8 cellular contexts compared by ENCODE assay signal in genomic region chr15:92819312-92820232, GRCh38.
DNase-seq lines count a peak whose midpoint lies in the region; ATAC-seq and TF ChIP-seq lines count a peak whose summit lies in the region.

No MANE protein-coding gene starts in this region.

- H3K9ac ChIP-seq in mesendoderm (ENCODE audit: low read length): peak overlapping the region; percentile 67

- no peak for TF ChIP-seq EP300 in upper lobe of left lung (IDR thresholded peaks at IDR 0.05)

- H3K4me2 ChIP-seq in mesendoderm (ENCODE audit: low read length): no peak overlapping the region

- H3K4me1 ChIP-seq in mesendoderm (ENCODE audit: control insufficient read depth, low read depth, low read length) (peaks cover 21% of the 10 kb centered on the region), upper lobe of left lung (peaks cover 16 to 35% (median 27%) of the 10 kb centered on the region in 4 donors)

- peak; percentile 73 for DNase-seq in activated CD4-positive, alpha-beta T cell treated with anti-CD3 and anti-CD28 coated beads, Interleukin-2, amount 10 ng/mL, durations not matched to agents 24 days and 14 days
- no peak for DNase-seq in activated CD4-positive, alpha-beta T cell treated with anti-CD3 and anti-CD28 coated beads, Interleukin-2, amount 50 U/mL, for 48 hours
- DNase-seq in NCI-H82 (lab: John Stamatoyannopoulos, UW) (peak; percentile 57), cerebellum (ENCODE audit: low spot score) (peak; percentile 45), mesendoderm (peak; percentile 25), upper lobe of left lung (no peak), amniotic stem cell (lab: John Stamatoyannopoulos, UW) (no peak)
- no peak for DNase-seq in stimulated activated naive CD4-positive, alpha-beta T cell (lab: John Stamatoyannopoulos, UW)

- no peaks in the 10 kb centered on the region for H3K9me3 Mint-ChIP-seq in activated CD4-positive, alpha-beta T cell treated with anti-CD3 and anti-CD28 coated beads, Interleukin-2, amount 10 ng/mL, durations not matched to agents 24 days and 14 days

- intact Hi-C loops in activated CD4-positive, alpha-beta T cell treated with anti-CD3 and anti-CD28 coated beads, Interleukin-2, amount 10 ng/mL, durations not matched to agents 24 days and 14 days (cut with micrococcal nuclease): loop anchor here (1.0 kb wide), 3 partner anchors 10 to 63 kb away; no protein-coding TSS in a partner anchor

- no peaks in the 10 kb centered on the region for H3K79me1 ChIP-seq in mesendoderm (ENCODE audit: low read length)

- peak overlapping the region; percentile 73 for H2BK5ac ChIP-seq in mesendoderm (ENCODE audit: low read length)

- H2BK120ac ChIP-seq in mesendoderm (ENCODE audit: low read depth, low read length): peak overlapping the region; percentile 89

- H3K4me3 ChIP-seq in mesendoderm (ENCODE audit: low read length) (no peak overlapping the region), upper lobe of left lung (peak overlapping the region in 3 of 4 donors; percentile 26 to 49 (median 46))

- H4K5ac ChIP-seq in mesendoderm (ENCODE audit: low read length): peak overlapping the region; percentile 54

- peak overlapping the region; percentile 96 for H3K27ac Mint-ChIP-seq in activated CD4-positive, alpha-beta T cell treated with anti-CD3 and anti-CD28 coated beads, Interleukin-2, amount 10 ng/mL, durations not matched to agents 24 days and 14 days

- no peak for TF ChIP-seq CTCF in upper lobe of left lung (IDR thresholded peaks at IDR 0.05)

- ATAC-seq in upper lobe of left lung (ENCODE audit: low FRiP score in 2 of 2): no peak

- no peak overlapping the region for H3K4ac ChIP-seq in mesendoderm (ENCODE audit: low read depth, low read length)

- H3K27me3 Mint-ChIP-seq in activated CD4-positive, alpha-beta T cell treated with anti-CD3 and anti-CD28 coated beads, Interleukin-2, amount 10 ng/mL, durations not matched to agents 24 days and 14 days: no peaks in the 10 kb centered on the region

- H4K8ac ChIP-seq in mesendoderm (ENCODE audit: low read depth, low read length): peak overlapping the region; percentile 43

- peaks cover 49% of the 10 kb centered on the region for H3K4me1 Mint-ChIP-seq in activated CD4-positive, alpha-beta T cell treated with anti-CD3 and anti-CD28 coated beads, Interleukin-2, amount 10 ng/mL, durations not matched to agents 24 days and 14 days

- H3K27me3 ChIP-seq in mesendoderm (ENCODE audit: insufficient read depth, low read length, poor library complexity) (no peaks in the 10 kb centered on the region), upper lobe of left lung (no peaks in the 10 kb centered on the region)

- H3K18ac ChIP-seq in mesendoderm (ENCODE audit: low read length): peak overlapping the region; percentile 80

- no peak for TF ChIP-seq POLR2A in upper lobe of left lung (IDR thresholded peaks at IDR 0.05)

- H3K9me3 ChIP-seq in upper lobe of left lung: no peaks in the 10 kb centered on the region

- no peaks in the 10 kb centered on the region for H3K36me3 Mint-ChIP-seq in activated CD4-positive, alpha-beta T cell treated with anti-CD3 and anti-CD28 coated beads, Interleukin-2, amount 10 ng/mL, durations not matched to agents 24 days and 14 days (ENCODE audit: low read depth)

- H3K27ac ChIP-seq in mesendoderm (ENCODE audit: low read depth, low read length) (peak overlapping the region; percentile 84), upper lobe of left lung (peak overlapping the region; percentile 83 to 87 (median 85))

- peak overlapping the region; percentile 82 for H3K56ac ChIP-seq in mesendoderm (ENCODE audit: low read length)

- H3K36me3 ChIP-seq in mesendoderm (ENCODE audit: control insufficient read depth, insufficient read depth, low read length): no peaks in the 10 kb centered on the region
- no peaks in the 10 kb centered on the region for H3K36me3 ChIP-seq in upper lobe of left lung

- H3K23ac ChIP-seq in mesendoderm (ENCODE audit: low read length): no peak overlapping the region

- no CpG with 5 or more reads among the region's 16 CpGs for WGBS in mesendoderm (ENCODE audit: extremely low coverage, insufficient coverage, low lambda C conversion rate)
- WGBS in upper lobe of left lung, 2 donors: 31 to 37% methylated on average over 15 to 16 of the region's 16 CpGs

- peak overlapping the region; percentile 87 for H2BK15ac ChIP-seq in mesendoderm (replicated peaks; ENCODE audit: low read depth)

- no peak overlapping the region for H2AK5ac ChIP-seq in mesendoderm (ENCODE audit: low read length)

- no peaks in the 10 kb centered on the region for H3K79me2 ChIP-seq in mesendoderm (ENCODE audit: control insufficient read depth, insufficient read depth, low read length)

- H3K4me3 Mint-ChIP-seq in activated CD4-positive, alpha-beta T cell treated with anti-CD3 and anti-CD28 coated beads, Interleukin-2, amount 10 ng/mL, durations not matched to agents 24 days and 14 days: peak overlapping the region; percentile 90

Comparison
In these comparisons a context has a peak if more than half of its experiments do, and no peak if none do; other contexts are left out.
1. DNase-seq: peak in activated CD4-positive, alpha-beta T cell treated with anti-CD3 and anti-CD28 coated beads, Interleukin-2, amount 10 ng/mL, durations not matched to agents 24 days and 14 days (single experiment), NCI-H82 (single experiment), cerebellum (single experiment) and mesendoderm (single experiment); none in activated CD4-positive, alpha-beta T cell treated with anti-CD3 and anti-CD28 coated beads, Interleukin-2, amount 50 U/mL, for 48 hours (0 of 2), upper lobe of left lung (0 of 2), amniotic stem cell (single experiment) and stimulated activated naive CD4-positive, alpha-beta T cell (0 of 6).